ENCODE assay signal across 8 cellular contexts in genomic region chr16:57639172-57639571, GRCh38. TPM values are rescaled to one million over a fixed set of nuclear protein-coding genes. Genes with fewer than 3 reads are reported as not detected.
DNase-seq lines count a peak whose midpoint lies in the region; TF ChIP-seq lines count a peak whose summit lies in the region.

No MANE protein-coding gene starts in this region.

- TF ChIP-seq CTCF in coronary artery (IDR thresholded peaks at IDR 0.05): no peak
- TF ChIP-seq CTCF in lower leg skin (IDR thresholded peaks at IDR 0.05): no peak

- no peak for TF ChIP-seq POLR2A in lower leg skin (IDR thresholded peaks at IDR 0.05)

- H3K9me3 ChIP-seq in CD4-positive, alpha-beta memory T cell (ENCODE audit: control insufficient read depth in 1 of 2, low read length in 2 of 2): no peaks in the 10 kb centered on the region

- H3K36me3 ChIP-seq in CD4-positive, alpha-beta memory T cell (ENCODE audit: insufficient read depth, low read length): no peaks in the 10 kb centered on the region

- H3K27ac ChIP-seq in CD4-positive, alpha-beta memory T cell (ENCODE audit: low read depth, low read length): no peak overlapping the region
- H3K27ac ChIP-seq in cingulate gyrus (ENCODE audit: low read depth, low read length) (peak overlapping the region; percentile 90), coronary artery (peak overlapping the region in 1 of 2 donors; percentile 22)

- no peaks in the 10 kb centered on the region for H3K9me3 Mint-ChIP-seq in CD4-positive, alpha-beta memory T cell

- H3K36me3 Mint-ChIP-seq in CD4-positive, alpha-beta memory T cell: no peaks in the 10 kb centered on the region

- peaks cover 0 to 1% (median 0%) of the 10 kb centered on the region in 4 donors for H3K4me1 Mint-ChIP-seq in CD4-positive, alpha-beta memory T cell

- DNase-seq in CD4-positive, alpha-beta memory T cell: peak in 3 of 5 donors; percentile 11 to 19 (median 19)
- DNase-seq in NCI-H146 (lab: John Stamatoyannopoulos, UW) (peak; percentile 84), middle frontal gyrus (ENCODE audit: extremely low spot score, low spot score) (peak; percentile 71), SW 1271 (lab: John Stamatoyannopoulos, UW) (no peak), coronary artery (ENCODE audit: low spot score) (no peak), lower leg skin (ENCODE audit: low spot score in 2 of 2) (no peak)
- DNase-seq in activated CD4-positive, CD25-positive, alpha-beta regulatory T cell treated with anti-CD3 and anti-CD28 coated beads, Interleukin-2, amount 50 U/mL, for 72 hours: no peak

- POLR2A ChIA-PET in CD4-positive, alpha-beta memory T cell (lab: Charles Lee; ENCODE audit: partially characterized antibody): no interaction called here

- CTCF ChIA-PET in CD4-positive, alpha-beta memory T cell (lab: Charles Lee; ENCODE audit: partially characterized antibody): interaction anchor here (0.8 to 5.1 kb wide), 2 partner anchors 9 to 48 kb away, joined by 3 to 34 read pairs; no protein-coding TSS in a partner anchor

- no peak overlapping the region for H3K4me3 ChIP-seq in CD4-positive, alpha-beta memory T cell (ENCODE audit: low read length in 2 of 2)
- H3K4me3 ChIP-seq in coronary artery (no peak overlapping the region), lower leg skin (ENCODE audit: low read depth, poor library complexity, severe bottlenecking) (no peak overlapping the region)

- no peak overlapping the region for H3K4me3 Mint-ChIP-seq in CD4-positive, alpha-beta memory T cell

- 23 to 37% methylated on average over 8 to 14 of the region's 14 CpGs for WGBS in lower leg skin, 2 donors

- no peaks in the 10 kb centered on the region for H3K27me3 ChIP-seq in CD4-positive, alpha-beta memory T cell (ENCODE audit: insufficient read depth, low read length)

- intact Hi-C loops in CD4-positive, alpha-beta memory T cell (cut with micrococcal nuclease): no loop called here
- intact Hi-C loops in lower leg skin (cut with DNase I; ENCODE audit: low total_unique reads): no loop called here

- peaks cover 3 to 11% of the 10 kb centered on the region in 2 donors for H3K27me3 Mint-ChIP-seq in CD4-positive, alpha-beta memory T cell

- H3K27ac Mint-ChIP-seq in CD4-positive, alpha-beta memory T cell: peak overlapping the region in 2 of 7 donors; percentile 27 to 30

- no peaks in the 10 kb centered on the region for H3K4me1 ChIP-seq in CD4-positive, alpha-beta memory T cell (ENCODE audit: insufficient read depth, low read length)

RNA-seq across cellular contexts. Expression of gene ADGRG1, which starts 10.7 kb away (rescaled TPM):
- total RNA-seq in CD4-positive, alpha-beta memory T cell: under 1 TPM; 0.33 to 0.41 TPM
- polyA plus RNA-seq in CD4-positive, alpha-beta memory T cell: under 1 TPM in 1 of 2 donors, not detected in 1; 0.53 TPM
- total RNA-seq in lower leg skin: 100 to 1,000 TPM; 129 to 159 (median 136) TPM

RNA-seq across cellular contexts. Expression of gene ADGRG3, which starts 28.9 kb away (rescaled TPM):
- total RNA-seq in CD4-positive, alpha-beta memory T cell: not detected
- not detected for polyA plus RNA-seq in CD4-positive, alpha-beta memory T cell
- 1 to 10 TPM in 3 of 4 donors, under 1 TPM in 1; 0.25 to 7.3 (median 1.1) TPM for total RNA-seq in lower leg skin

RNA-seq across cellular contexts. Expression of gene DRC7, which starts 55.4 kb away (rescaled TPM):
- total RNA-seq in CD4-positive, alpha-beta memory T cell: not detected
- not detected for polyA plus RNA-seq in CD4-positive, alpha-beta memory T cell
- not detected for total RNA-seq in lower leg skin

Comparison
In these comparisons a context has a peak if more than half of its experiments do, and no peak if none do; other contexts are left out.
1. DNase-seq: peak in CD4-positive, alpha-beta memory T cell (3 of 5), NCI-H146 (single experiment) and middle frontal gyrus (single experiment); none in activated CD4-positive, CD25-positive, alpha-beta regulatory T cell treated with anti-CD3 and anti-CD28 coated beads, Interleukin-2, amount 50 U/mL, for 72 hours (single experiment), SW 1271 (0 of 2), coronary artery (single experiment) and lower leg skin (0 of 2).
2. RNA of gene ADGRG1, which starts 10.7 kb away (total RNA-seq): 129 to 159 TPM in lower leg skin; 0.33 to 0.41 TPM in CD4-positive, alpha-beta memory T cell; every median in the first group is over 10 times any median in the second.